ENCODE assay signal across 10 cellular contexts in genomic region chrX:34578237-34578636, GRCh38.
A peak's percentile ranks its signal among the peaks of the same experiment; 100 is the strongest.
DNase-seq lines count a peak whose midpoint lies in the region; ATAC-seq and TF ChIP-seq lines count a peak whose summit lies in the region.
"Had no signal": no experiment of that assay in that cellular context is flagged by ENCODE, and none has a peak within 500 bp of the region (broad histone marks: within the 10 kb centered on the region; RNA-seq: fewer than 3 reads in every experiment).

No MANE protein-coding gene starts in this region.

- ATAC-seq in HG02981 (IDR thresholded peaks at IDR 0.05; ENCODE audit: unreplicated experiment): no peak
- ATAC-seq in HG02885 (IDR thresholded peaks at IDR 0.05; ENCODE audit: poor library complexity, unreplicated experiment): no peak

- no peak overlapping the region for H2BK120ac ChIP-seq in neuronal stem cell (ENCODE audit: low read depth, low read length)

- H3K27ac ChIP-seq in dorsolateral prefrontal cortex (no peak overlapping the region), neuronal stem cell (replicated peaks; ENCODE audit: low read length) (no peak overlapping the region)

- H3K14ac ChIP-seq in neuronal stem cell (ENCODE audit: low read length): no peak overlapping the region

- no peak overlapping the region for H2AK5ac ChIP-seq in neuronal stem cell (ENCODE audit: low read depth, low read length)

- H2AFZ ChIP-seq in neuronal stem cell (ENCODE audit: low read length): no peak overlapping the region

- no peak overlapping the region for H3K18ac ChIP-seq in neuronal stem cell (ENCODE audit: low read length)

- H3K23ac ChIP-seq in neuronal stem cell (ENCODE audit: low read depth, low read length, poor library complexity): no peak overlapping the region

- whole genome bisulfite sequencing in neuronal stem cell (ENCODE audit: extremely low coverage in 2 of 2, insufficient read length in 2 of 2, insufficient replicate concordance in 1 of 2), 2 donors: no CpG with 5 or more reads among the region's 2 CpGs

- H2BK12ac ChIP-seq in neuronal stem cell (ENCODE audit: low read length): no peak overlapping the region

- no peak overlapping the region for H4K91ac ChIP-seq in neuronal stem cell (ENCODE audit: low read depth, low read length, poor library complexity)

- no peak overlapping the region for H4K8ac ChIP-seq in neuronal stem cell (ENCODE audit: low read depth, low read length)

- no peaks in the 10 kb centered on the region for H3K9me3 ChIP-seq in neuronal stem cell (replicated peaks in 1 of 2; ENCODE audit: control insufficient read depth in 2 of 2, insufficient read depth in 1 of 2, low read depth in 1 of 2, low read length in 2 of 2)
- no peaks in the 10 kb centered on the region for H3K9me3 ChIP-seq in MG63

- H3K4ac ChIP-seq in neuronal stem cell (ENCODE audit: low read length): no peak overlapping the region

- no peak overlapping the region for H2BK15ac ChIP-seq in neuronal stem cell (ENCODE audit: low read length)

- H2BK5ac ChIP-seq in neuronal stem cell (ENCODE audit: low read length): no peak overlapping the region

- peaks cover 0 to 60% (median 14%) of the 10 kb centered on the region in 45 donors for H3K27me3 ChIP-seq in dorsolateral prefrontal cortex
- no peaks in the 10 kb centered on the region for H3K27me3 ChIP-seq in neuronal stem cell (ENCODE audit: control insufficient read depth in 3 of 3, insufficient read depth in 3 of 3, low read depth in 1 of 3, low read length in 3 of 3)
- H3K27me3 ChIP-seq in MG63: no peaks in the 10 kb centered on the region

- DNase-seq in DMS53 treated with DMSO at 0.1 percent for 48 hours (lab: John Stamatoyannopoulos, UW; ENCODE audit: unreplicated experiment): peak; percentile 10
- peak; percentile 54 for DNase-seq in M059J (ENCODE audit: low read depth)
- no peak for DNase-seq in dorsolateral prefrontal cortex
- peak; percentile 1 for DNase-seq in neuronal stem cell (ENCODE audit: low spot score)
- no peak for DNase-seq in effector CD8-positive, alpha-beta T cell (lab: John Stamatoyannopoulos, UW)
- DNase-seq in MG63: no peak
- DNase-seq: activated T-cell treated with anti-CD3 and anti-CD28 coated beads for 4 hours, NCI-H1048 had no signal

- H3K4me3 ChIP-seq in dorsolateral prefrontal cortex: no peak overlapping the region
- no peak overlapping the region for H3K4me3 ChIP-seq in neuronal stem cell (ENCODE audit: low read length in 2 of 2)
- no peak overlapping the region for H3K4me3 ChIP-seq in MG63

- H3K9ac ChIP-seq in neuronal stem cell (ENCODE audit: low read depth, low read length, poor library complexity): no peak overlapping the region

- H3K4me1 ChIP-seq in neuronal stem cell (ENCODE audit: control insufficient read depth in 2 of 2, insufficient read depth in 1 of 2, low read depth in 1 of 2, low read length in 2 of 2): no peaks in the 10 kb centered on the region

- TF ChIP-seq CTCF in dorsolateral prefrontal cortex (IDR thresholded peaks at IDR 0.05 in 54 of 56, conservative IDR thresholded peaks at IDR 0.05 in 2 of 56; ENCODE audit: low read depth in 1 of 56, partially characterized antibody in 56 of 56): peak in 55 of 56 donors; percentile 25 to 71 (median 50)

- H3K4me2 ChIP-seq in neuronal stem cell (ENCODE audit: insufficient read depth, low read length, poor library complexity, severe bottlenecking): no peak overlapping the region

- H3K36me3 ChIP-seq in neuronal stem cell (replicated peaks in 1 of 2; ENCODE audit: control insufficient read depth in 2 of 2, insufficient read depth in 2 of 2, low read length in 2 of 2): no peaks in the 10 kb centered on the region
- no peaks in the 10 kb centered on the region for H3K36me3 ChIP-seq in MG63

- H3K79me1 ChIP-seq in neuronal stem cell (ENCODE audit: low read depth, low read length): no peaks in the 10 kb centered on the region

- intact Hi-C loops in dorsolateral prefrontal cortex (cut with DNase I): no loop called here

Comparison
In these comparisons a context has a peak if more than half of its experiments do, and no peak if none do; other contexts are left out.
1. DNase-seq: peak in DMS53 treated with DMSO at 0.1 percent for 48 hours (single experiment), M059J (single experiment) and neuronal stem cell (single experiment); none in dorsolateral prefrontal cortex (0 of 10), effector CD8-positive, alpha-beta T cell (single experiment) and MG63 (single experiment).